In the genomic region with DNA sequence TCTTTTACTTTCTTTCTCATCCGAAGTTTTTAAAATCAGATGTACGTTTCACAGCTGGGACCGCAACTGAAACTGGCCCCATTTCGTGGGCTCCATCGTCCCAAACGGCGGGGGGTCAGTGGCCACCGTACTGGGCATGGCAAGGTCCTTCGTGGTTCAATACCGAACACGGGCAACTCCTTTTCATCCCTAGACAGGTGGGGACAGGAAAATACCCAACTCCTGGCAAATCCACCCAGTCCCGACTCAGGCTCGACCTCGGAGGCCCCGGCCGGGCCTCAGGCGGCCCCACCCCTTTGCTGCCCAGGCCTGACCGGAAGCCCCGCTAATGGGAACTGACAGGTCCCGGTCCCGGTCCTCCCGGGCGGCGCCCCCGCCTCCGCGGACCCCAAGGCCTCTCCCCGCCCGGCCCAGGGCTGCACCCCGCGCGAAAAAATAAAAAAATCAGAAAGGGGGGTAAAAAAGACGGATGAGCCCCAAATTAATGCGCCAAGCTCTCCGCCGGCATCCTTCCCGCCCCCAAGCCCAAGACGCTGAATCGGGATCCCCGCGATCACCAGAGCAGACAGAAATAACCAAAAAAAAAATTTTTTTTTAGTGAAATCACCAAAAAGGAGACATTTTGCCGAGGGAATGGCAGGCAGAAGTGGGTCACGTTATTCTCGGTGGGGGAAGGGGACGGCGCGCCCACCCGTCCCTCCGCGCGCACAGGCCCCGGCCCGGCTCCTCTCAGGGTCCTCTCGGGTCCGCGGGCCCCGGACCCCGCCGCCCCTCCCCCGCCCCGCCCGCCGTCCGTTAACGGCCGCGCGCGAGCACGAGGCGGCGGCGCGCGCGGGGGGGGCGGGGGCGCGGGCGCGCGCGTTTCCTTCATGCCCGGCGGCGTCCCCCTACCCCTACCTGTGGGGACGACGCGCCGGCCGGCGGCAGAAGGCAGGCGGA, we compare ENCODE assay signal across 8 cellular contexts. TPM values are rescaled to one million over a fixed set of nuclear protein-coding genes. Genes with fewer than 3 reads are reported as not detected.
DNase-seq lines count a peak whose midpoint lies in the region; ATAC-seq and TF ChIP-seq lines count a peak whose summit lies in the region.

No MANE protein-coding gene starts in this region.

- CTCF ChIA-PET in CD8-positive, alpha-beta T cell (lab: Charles Lee): interaction anchor here (0.8 to 2.7 kb wide), 19 partner anchors 10 to 283 kb away, joined by 3 to 17 read pairs (median 4); a partner anchor contains a TSS

- H3K27me3 ChIP-seq in CD8-positive, alpha-beta T cell (ENCODE audit: insufficient read depth, low read length): no peaks in the 10 kb centered on the region
- H3K27me3 ChIP-seq in NT2/D1 (ENCODE audit: insufficient read depth, insufficient read length) (no peaks in the 10 kb centered on the region), left ventricle myocardium inferior (ENCODE audit: low read depth) (no peaks in the 10 kb centered on the region), parathyroid adenoma (ENCODE audit: control insufficient read depth, insufficient read depth, low read length) (no peaks in the 10 kb centered on the region)

- intact Hi-C loops in CD8-positive, alpha-beta T cell (cut with DNase I, micrococcal nuclease): loop anchor here (1.0 to 5.0 kb wide), 12 partner anchors 13 to 852 kb away; a partner anchor contains a TSS
- intact Hi-C loops in left ventricle myocardium inferior (cut with micrococcal nuclease): no loop called here

- peaks cover 80% of the 10 kb centered on the region for H3K4me1 ChIP-seq in CD8-positive, alpha-beta T cell (ENCODE audit: insufficient read depth, low read length)
- H3K4me1 ChIP-seq in NT2/D1 (ENCODE audit: insufficient read depth, insufficient read length): no peaks in the 10 kb centered on the region
- peaks cover 83% of the 10 kb centered on the region for H3K4me1 ChIP-seq in left ventricle myocardium inferior
- peaks cover 18% of the 10 kb centered on the region for H3K4me1 ChIP-seq in parathyroid adenoma

- peak overlapping the region; percentile 87 for H2AFZ ChIP-seq in parathyroid adenoma

- peaks cover 75% of the 10 kb centered on the region for H3K4me1 Mint-ChIP-seq in CD8-positive, alpha-beta T cell (ENCODE audit: low read depth)

- TF ChIP-seq CTCF in CD8-positive, alpha-beta T cell (IDR thresholded peaks at IDR 0.05): no peak
- no peak for TF ChIP-seq CTCF in left ventricle myocardium inferior (IDR thresholded peaks at IDR 0.05; ENCODE audit: borderline replicate concordance)
- no peak for TF ChIP-seq CTCF in parathyroid adenoma (IDR thresholded peaks at IDR 0.05)

- H3K27ac Mint-ChIP-seq in CD8-positive, alpha-beta T cell: peak overlapping the region; percentile 95

- DNase-seq in CD8-positive, alpha-beta T cell: peak in 4 of 7 experiments; percentile 18 to 52 (median 42)
- no peak for DNase-seq in NT2/D1 (ENCODE audit: low read depth, low spot score)
- peak in 45 of 56 donors; percentile 1 to 59 (median 20) for DNase-seq in amygdala (lab: John Stamatoyannopoulos, UW)
- DNase-seq in left ventricle myocardium inferior: peak; percentile 72
- no peak for DNase-seq in NCI-H1105 treated with DMSO at 0.1 percent for 48 hours (lab: John Stamatoyannopoulos, UW)
- DNase-seq in NAMALWA (ENCODE audit: low spot score): no peak

- POLR2A ChIA-PET in CD8-positive, alpha-beta T cell (lab: Charles Lee): interaction anchor here (0.6 to 3.6 kb wide), 11 partner anchors 10 to 241 kb away, joined by 3 to 36 read pairs (median 6); a partner anchor contains a TSS

- peak overlapping the region; percentile 82 for H3K27ac ChIP-seq in CD8-positive, alpha-beta T cell (ENCODE audit: low read depth, low read length)
- H3K27ac ChIP-seq in left ventricle myocardium inferior (replicated peaks) (peak overlapping the region; percentile 98), parathyroid adenoma (peak overlapping the region; percentile 93)

- peaks cover 18% of the 10 kb centered on the region for H3K36me3 Mint-ChIP-seq in CD8-positive, alpha-beta T cell

- ATAC-seq in CD8-positive, alpha-beta T cell: peak; percentile 2
- ATAC-seq in GM21717 (IDR thresholded peaks at IDR 0.05; ENCODE audit: unreplicated experiment): peak; percentile 2

- peak overlapping the region; percentile 95 for H3K4me3 Mint-ChIP-seq in CD8-positive, alpha-beta T cell

- H3K4me2 ChIP-seq in parathyroid adenoma (ENCODE audit: low read length): peak overlapping the region; percentile 97

- no peaks in the 10 kb centered on the region for H3K36me3 ChIP-seq in CD8-positive, alpha-beta T cell (ENCODE audit: insufficient read depth, low read length)
- H3K36me3 ChIP-seq in NT2/D1 (ENCODE audit: insufficient read depth, insufficient read length, low read length) (peaks cover 33% of the 10 kb centered on the region), left ventricle myocardium inferior (peaks cover 6% of the 10 kb centered on the region), parathyroid adenoma (ENCODE audit: control insufficient read depth, insufficient read depth, low read length) (no peaks in the 10 kb centered on the region)

- H3K27me3 Mint-ChIP-seq in CD8-positive, alpha-beta T cell (ENCODE audit: low read depth): no peaks in the 10 kb centered on the region

- H3K9me3 ChIP-seq in CD8-positive, alpha-beta T cell (ENCODE audit: low read length): no peaks in the 10 kb centered on the region
- no peaks in the 10 kb centered on the region for H3K9me3 ChIP-seq in NT2/D1 (ENCODE audit: insufficient read depth, low read length)
- no peaks in the 10 kb centered on the region for H3K9me3 ChIP-seq in left ventricle myocardium inferior (replicated peaks)
- no peaks in the 10 kb centered on the region for H3K9me3 ChIP-seq in parathyroid adenoma (ENCODE audit: control insufficient read depth, low read length)

- H3K9ac ChIP-seq in NT2/D1 (ENCODE audit: insufficient read length, low read depth) (peak overlapping the region; percentile 90), parathyroid adenoma (peak overlapping the region; percentile 85)

- H3K79me2 ChIP-seq in parathyroid adenoma: peaks cover 15% of the 10 kb centered on the region

- H3K4me3 ChIP-seq in CD8-positive, alpha-beta T cell (ENCODE audit: low read depth, low read length): peak overlapping the region; percentile 71
- H3K4me3 ChIP-seq in NT2/D1 (ENCODE audit: insufficient read length, low read depth) (peak overlapping the region; percentile 93), left ventricle myocardium inferior (peak overlapping the region; percentile 99), parathyroid adenoma (ENCODE audit: low read depth, low read length) (peak overlapping the region; percentile 89)

- no peaks in the 10 kb centered on the region for H3K9me3 Mint-ChIP-seq in CD8-positive, alpha-beta T cell

RNA-seq across cellular contexts. Expression of a gene that starts 0.6 kb away (rescaled TPM):
- total RNA-seq in CD8-positive, alpha-beta T cell: 100 to 1,000 TPM; 105 to 106 TPM
- 25.6 TPM for total RNA-seq in left ventricle myocardium inferior

RNA-seq across cellular contexts. Expression of a gene that starts 53.8 kb away (rescaled TPM):
- total RNA-seq in CD8-positive, alpha-beta T cell: 100 to 1,000 TPM; 118 to 130 TPM
- total RNA-seq in left ventricle myocardium inferior: 23.9 TPM

RNA-seq across cellular contexts. Expression of a gene that starts 54.8 kb away (rescaled TPM):
- 100 to 1,000 TPM; 235 to 242 TPM for total RNA-seq in CD8-positive, alpha-beta T cell
- total RNA-seq in left ventricle myocardium inferior: 117 TPM

Comparison
In these comparisons a context has a peak if more than half of its experiments do, and no peak if none do; other contexts are left out.
1. DNase-seq: peak in CD8-positive, alpha-beta T cell (4 of 7), amygdala (45 of 56) and left ventricle myocardium inferior (single experiment); none in NT2/D1 (single experiment), NCI-H1105 treated with DMSO at 0.1 percent for 48 hours (single experiment) and NAMALWA (single experiment).
2. Peak in every context shown above with its lines, with median percentiles within 50 percentile points of each other: H3K27ac ChIP-seq and H3K4me3 ChIP-seq.